ENCODE assay signal across 1 cellular context in the genomic region with DNA sequence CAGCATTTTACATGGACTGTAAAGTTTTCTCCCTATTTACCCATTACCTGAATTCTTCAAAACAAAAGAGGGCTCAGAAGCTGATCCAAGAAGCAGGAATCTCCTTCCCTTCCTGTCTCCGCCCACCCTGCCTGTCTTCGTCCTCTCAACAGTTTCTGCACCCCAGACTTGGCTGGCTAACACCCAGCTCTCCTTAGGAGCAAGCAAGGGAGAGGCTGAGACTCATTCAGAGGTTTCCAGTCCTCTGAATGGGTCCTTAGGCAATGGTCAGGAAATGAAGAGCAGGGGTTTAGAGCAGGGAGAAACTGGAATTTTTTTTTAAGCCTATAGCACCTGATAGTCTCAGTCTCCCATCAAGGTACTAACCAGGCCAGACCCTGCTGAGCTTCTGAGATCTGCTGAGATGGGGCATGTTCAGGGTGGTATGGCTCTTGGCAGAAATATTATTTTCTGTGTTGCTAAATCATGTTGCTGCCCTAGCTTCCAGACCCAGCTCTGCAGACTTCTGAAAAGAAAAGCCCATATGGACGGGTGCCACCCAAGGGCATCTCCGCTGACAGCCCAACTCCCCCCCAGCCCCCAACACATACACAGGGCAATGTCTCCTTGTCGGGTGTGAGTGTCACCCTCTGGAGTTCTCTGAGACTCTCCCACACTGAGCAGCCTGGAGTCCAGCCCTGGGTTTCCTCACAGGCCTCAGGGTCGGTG.
TF ChIP-seq lines count a peak whose summit lies in the region.

No MANE protein-coding gene starts in this region.

TF ChIP-seq in GM23338, 12 proteins besides CTCF, POLR2A, EP300 and RAD21 (continued from another document):
- TF ChIP-seq, protein P1, sequence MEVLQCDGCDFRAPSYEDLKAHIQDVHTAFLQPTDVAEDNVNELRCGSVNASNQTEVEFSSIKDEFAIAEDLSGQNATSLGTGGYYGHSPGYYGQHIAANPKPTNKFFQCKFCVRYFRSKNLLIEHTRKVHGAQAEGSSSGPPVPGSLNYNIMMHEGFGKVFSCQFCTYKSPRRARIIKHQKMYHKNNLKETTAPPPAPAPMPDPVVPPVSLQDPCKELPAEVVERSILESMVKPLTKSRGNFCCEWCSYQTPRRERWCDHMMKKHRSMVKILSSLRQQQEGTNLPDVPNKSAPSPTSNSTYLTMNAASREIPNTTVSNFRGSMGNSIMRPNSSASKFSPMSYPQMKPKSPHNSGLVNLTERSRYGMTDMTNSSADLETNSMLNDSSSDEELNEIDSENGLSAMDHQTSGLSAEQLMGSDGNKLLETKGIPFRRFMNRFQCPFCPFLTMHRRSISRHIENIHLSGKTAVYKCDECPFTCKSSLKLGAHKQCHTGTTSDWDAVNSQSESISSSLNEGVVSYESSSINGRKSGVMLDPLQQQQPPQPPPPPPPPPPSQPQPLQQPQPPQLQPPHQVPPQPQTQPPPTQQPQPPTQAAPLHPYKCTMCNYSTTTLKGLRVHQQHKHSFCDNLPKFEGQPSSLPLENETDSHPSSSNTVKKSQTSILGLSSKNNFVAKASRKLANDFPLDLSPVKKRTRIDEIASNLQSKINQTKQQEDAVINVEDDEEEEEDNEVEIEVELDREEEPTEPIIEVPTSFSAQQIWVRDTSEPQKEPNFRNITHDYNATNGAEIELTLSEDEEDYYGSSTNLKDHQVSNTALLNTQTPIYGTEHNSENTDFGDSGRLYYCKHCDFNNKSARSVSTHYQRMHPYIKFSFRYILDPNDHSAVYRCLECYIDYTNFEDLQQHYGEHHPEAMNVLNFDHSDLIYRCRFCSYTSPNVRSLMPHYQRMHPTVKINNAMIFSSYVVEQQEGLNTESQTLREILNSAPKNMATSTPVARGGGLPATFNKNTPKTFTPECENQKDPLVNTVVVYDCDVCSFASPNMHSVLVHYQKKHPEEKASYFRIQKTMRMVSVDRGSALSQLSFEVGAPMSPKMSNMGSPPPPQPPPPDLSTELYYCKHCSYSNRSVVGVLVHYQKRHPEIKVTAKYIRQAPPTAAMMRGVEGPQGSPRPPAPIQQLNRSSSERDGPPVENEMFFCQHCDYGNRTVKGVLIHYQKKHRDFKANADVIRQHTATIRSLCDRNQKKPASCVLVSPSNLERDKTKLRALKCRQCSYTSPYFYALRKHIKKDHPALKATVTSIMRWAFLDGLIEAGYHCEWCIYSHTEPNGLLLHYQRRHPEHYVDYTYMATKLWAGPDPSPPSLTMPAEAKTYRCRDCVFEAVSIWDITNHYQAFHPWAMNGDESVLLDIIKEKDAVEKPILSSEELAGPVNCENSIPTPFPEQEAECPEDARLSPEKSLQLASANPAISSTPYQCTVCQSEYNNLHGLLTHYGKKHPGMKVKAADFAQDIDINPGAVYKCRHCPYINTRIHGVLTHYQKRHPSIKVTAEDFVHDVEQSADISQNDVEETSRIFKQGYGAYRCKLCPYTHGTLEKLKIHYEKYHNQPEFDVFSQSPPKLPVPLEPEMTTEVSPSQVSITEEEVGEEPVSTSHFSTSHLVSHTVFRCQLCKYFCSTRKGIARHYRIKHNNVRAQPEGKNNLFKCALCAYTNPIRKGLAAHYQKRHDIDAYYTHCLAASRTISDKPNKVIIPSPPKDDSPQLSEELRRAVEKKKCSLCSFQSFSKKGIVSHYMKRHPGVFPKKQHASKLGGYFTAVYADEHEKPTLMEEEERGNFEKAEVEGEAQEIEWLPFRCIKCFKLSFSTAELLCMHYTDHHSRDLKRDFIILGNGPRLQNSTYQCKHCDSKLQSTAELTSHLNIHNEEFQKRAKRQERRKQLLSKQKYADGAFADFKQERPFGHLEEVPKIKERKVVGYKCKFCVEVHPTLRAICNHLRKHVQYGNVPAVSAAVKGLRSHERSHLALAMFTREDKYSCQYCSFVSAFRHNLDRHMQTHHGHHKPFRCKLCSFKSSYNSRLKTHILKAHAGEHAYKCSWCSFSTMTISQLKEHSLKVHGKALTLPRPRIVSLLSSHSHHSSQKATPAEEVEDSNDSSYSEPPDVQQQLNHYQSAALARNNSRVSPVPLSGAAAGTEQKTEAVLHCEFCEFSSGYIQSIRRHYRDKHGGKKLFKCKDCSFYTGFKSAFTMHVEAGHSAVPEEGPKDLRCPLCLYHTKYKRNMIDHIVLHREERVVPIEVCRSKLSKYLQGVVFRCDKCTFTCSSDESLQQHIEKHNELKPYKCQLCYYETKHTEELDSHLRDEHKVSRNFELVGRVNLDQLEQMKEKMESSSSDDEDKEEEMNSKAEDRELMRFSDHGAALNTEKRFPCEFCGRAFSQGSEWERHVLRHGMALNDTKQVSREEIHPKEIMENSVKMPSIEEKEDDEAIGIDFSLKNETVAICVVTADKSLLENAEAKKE (CRISPR knock-in tag; IDR thresholded peaks at IDR 0.05) = no peak
- TF ChIP-seq NANOG (IDR thresholded peaks at IDR 0.05; ENCODE audit: borderline replicate concordance) (no peak), STAT1 (IDR thresholded peaks at IDR 0.05; ENCODE audit: unreplicated experiment) (no peak), ZNF114 (CRISPR knock-in tag; IDR thresholded peaks at IDR 0.05) (no peak), POLR2AphosphoS5 (IDR thresholded peaks at IDR 0.05; ENCODE audit: low read depth) (no peak), CREB1 (CRISPR knock-in tag; IDR thresholded peaks at IDR 0.05; ENCODE audit: low read depth) (no peak), ZNF331 (CRISPR knock-in tag; IDR thresholded peaks at IDR 0.05; ENCODE audit: low read depth) (no peak), EZH2phosphoT487 (IDR thresholded peaks at IDR 0.05; ENCODE audit: unreplicated experiment) (no peak)
- TF ChIP-seq, protein P2, sequence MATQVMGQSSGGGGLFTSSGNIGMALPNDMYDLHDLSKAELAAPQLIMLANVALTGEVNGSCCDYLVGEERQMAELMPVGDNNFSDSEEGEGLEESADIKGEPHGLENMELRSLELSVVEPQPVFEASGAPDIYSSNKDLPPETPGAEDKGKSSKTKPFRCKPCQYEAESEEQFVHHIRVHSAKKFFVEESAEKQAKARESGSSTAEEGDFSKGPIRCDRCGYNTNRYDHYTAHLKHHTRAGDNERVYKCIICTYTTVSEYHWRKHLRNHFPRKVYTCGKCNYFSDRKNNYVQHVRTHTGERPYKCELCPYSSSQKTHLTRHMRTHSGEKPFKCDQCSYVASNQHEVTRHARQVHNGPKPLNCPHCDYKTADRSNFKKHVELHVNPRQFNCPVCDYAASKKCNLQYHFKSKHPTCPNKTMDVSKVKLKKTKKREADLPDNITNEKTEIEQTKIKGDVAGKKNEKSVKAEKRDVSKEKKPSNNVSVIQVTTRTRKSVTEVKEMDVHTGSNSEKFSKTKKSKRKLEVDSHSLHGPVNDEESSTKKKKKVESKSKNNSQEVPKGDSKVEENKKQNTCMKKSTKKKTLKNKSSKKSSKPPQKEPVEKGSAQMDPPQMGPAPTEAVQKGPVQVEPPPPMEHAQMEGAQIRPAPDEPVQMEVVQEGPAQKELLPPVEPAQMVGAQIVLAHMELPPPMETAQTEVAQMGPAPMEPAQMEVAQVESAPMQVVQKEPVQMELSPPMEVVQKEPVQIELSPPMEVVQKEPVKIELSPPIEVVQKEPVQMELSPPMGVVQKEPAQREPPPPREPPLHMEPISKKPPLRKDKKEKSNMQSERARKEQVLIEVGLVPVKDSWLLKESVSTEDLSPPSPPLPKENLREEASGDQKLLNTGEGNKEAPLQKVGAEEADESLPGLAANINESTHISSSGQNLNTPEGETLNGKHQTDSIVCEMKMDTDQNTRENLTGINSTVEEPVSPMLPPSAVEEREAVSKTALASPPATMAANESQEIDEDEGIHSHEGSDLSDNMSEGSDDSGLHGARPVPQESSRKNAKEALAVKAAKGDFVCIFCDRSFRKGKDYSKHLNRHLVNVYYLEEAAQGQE (IDR thresholded peaks at IDR 0.05; ENCODE audit: unreplicated experiment) = no peak
- TF ChIP-seq, protein P3, sequence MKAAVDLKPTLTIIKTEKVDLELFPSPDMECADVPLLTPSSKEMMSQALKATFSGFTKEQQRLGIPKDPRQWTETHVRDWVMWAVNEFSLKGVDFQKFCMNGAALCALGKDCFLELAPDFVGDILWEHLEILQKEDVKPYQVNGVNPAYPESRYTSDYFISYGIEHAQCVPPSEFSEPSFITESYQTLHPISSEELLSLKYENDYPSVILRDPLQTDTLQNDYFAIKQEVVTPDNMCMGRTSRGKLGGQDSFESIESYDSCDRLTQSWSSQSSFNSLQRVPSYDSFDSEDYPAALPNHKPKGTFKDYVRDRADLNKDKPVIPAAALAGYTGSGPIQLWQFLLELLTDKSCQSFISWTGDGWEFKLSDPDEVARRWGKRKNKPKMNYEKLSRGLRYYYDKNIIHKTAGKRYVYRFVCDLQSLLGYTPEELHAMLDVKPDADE (IDR thresholded peaks at IDR 0.05) = no peak
